Comparison of ENCODE assay signal across 1 cellular context in the genomic region with DNA sequence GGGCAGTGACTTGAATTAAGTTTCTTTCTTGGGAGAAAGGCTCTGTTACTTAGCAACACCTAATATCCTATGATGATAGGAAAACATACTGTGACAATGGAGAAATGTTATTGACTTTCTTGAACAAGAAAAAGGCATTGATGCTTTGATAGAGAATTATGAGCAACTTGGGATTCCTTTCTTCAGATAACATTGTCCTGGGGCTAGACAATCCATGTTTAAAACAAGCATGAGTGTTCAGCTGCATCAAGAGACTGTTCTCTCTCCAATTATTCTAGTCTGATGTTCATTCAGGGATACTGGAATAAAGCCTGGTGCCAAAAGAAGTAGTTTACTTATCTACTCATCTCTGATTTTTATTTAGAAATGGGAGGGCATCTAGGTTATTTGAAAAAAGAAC.
TF ChIP-seq lines count a peak whose summit lies in the region.

No MANE protein-coding gene starts in this region.

TF ChIP-seq in GM23338, 12 proteins besides CTCF, POLR2A, EP300 and RAD21 (continued from another document):
- TF ChIP-seq ZNF462 (CRISPR knock-in tag; IDR thresholded peaks at IDR 0.05) (no peak), JUNB (IDR thresholded peaks at IDR 0.05; ENCODE audit: unreplicated experiment) (no peak)
TF ChIP-seq in GM23338: peak in this region for 0.
